Comparison of ENCODE assay signal across 1 cellular context in genomic region chr1:225607355-225607754, GRCh38.
TF ChIP-seq lines count a peak whose summit lies in the region.

No MANE protein-coding gene starts in this region.

TF ChIP-seq in HEK293, 187 proteins besides CTCF, POLR2A, EP300 and RAD21 (continued from another document and continues in another):
- TF ChIP-seq PRDM2 (tag by site-specific recombination; IDR thresholded peaks at IDR 0.05; ENCODE audit: borderline replicate concordance), result no peak
- no peak for TF ChIP-seq KLF7 (tag by site-specific recombination; IDR thresholded peaks at IDR 0.05; ENCODE audit: borderline replicate concordance)
- no peak for TF ChIP-seq ZNF596 (tag by site-specific recombination; IDR thresholded peaks at IDR 0.05)
- no peak for TF ChIP-seq ZNF514 (tag by site-specific recombination; IDR thresholded peaks at IDR 0.05)
- TF ChIP-seq ZNF580 (tag by site-specific recombination; IDR thresholded peaks at IDR 0.05), result peak; percentile 29; the same call in 1 of the 2 replicates
- TF ChIP-seq KLF1 (tag by site-specific recombination; IDR thresholded peaks at IDR 0.05), result peak; percentile 41; the same call in 1 of the 2 replicates
- no peak for TF ChIP-seq ZNF140 (tag by site-specific recombination; IDR thresholded peaks at IDR 0.05)
- TF ChIP-seq ZNF768 (tag by site-specific recombination; IDR thresholded peaks at IDR 0.05), result no peak
- no peak; the same call in 1 of the 2 replicates for TF ChIP-seq PRDM6 (tag by site-specific recombination; IDR thresholded peaks at IDR 0.05)
- no peak for TF ChIP-seq ZNF138 (tag by site-specific recombination; IDR thresholded peaks at IDR 0.05; ENCODE audit: borderline replicate concordance)
- TF ChIP-seq ZNF48 (tag by site-specific recombination; IDR thresholded peaks at IDR 0.05), result no peak
- no peak for TF ChIP-seq MEIS1 (CRISPR knock-in tag; IDR thresholded peaks at IDR 0.05; ENCODE audit: borderline replicate concordance)
- TF ChIP-seq ZNF391 (tag by site-specific recombination; IDR thresholded peaks at IDR 0.05; ENCODE audit: borderline replicate concordance, low read depth), result no peak
- TF ChIP-seq HIC1 (tag by site-specific recombination; IDR thresholded peaks at IDR 0.05), result no peak
- TF ChIP-seq ZNF530 (tag by site-specific recombination; IDR thresholded peaks at IDR 0.05; ENCODE audit: low read depth), result no peak
- TF ChIP-seq ZNF169 (tag by site-specific recombination; IDR thresholded peaks at IDR 0.05), result no peak
- TF ChIP-seq SCRT2 (tag by site-specific recombination; IDR thresholded peaks at IDR 0.05), result no peak
- TF ChIP-seq HOXA7 (CRISPR knock-in tag; IDR thresholded peaks at IDR 0.05; ENCODE audit: borderline replicate concordance), result no peak
- no peak for TF ChIP-seq KLF9 (tag by site-specific recombination; IDR thresholded peaks at IDR 0.05; ENCODE audit: low read depth)
- TF ChIP-seq ZNF362 (tag by site-specific recombination; IDR thresholded peaks at IDR 0.05), result no peak
- TF ChIP-seq ZNF175 (tag by site-specific recombination; IDR thresholded peaks at IDR 0.05), result no peak
- no peak for TF ChIP-seq TSHZ1 (tag by site-specific recombination; IDR thresholded peaks at IDR 0.05; ENCODE audit: borderline replicate concordance)
- TF ChIP-seq ZNF521 (tag by site-specific recombination; IDR thresholded peaks at IDR 0.05), result no peak
- TF ChIP-seq ZNF423 (tag by site-specific recombination; IDR thresholded peaks at IDR 0.05), result no peak
- TF ChIP-seq KLF17 (tag by site-specific recombination; IDR thresholded peaks at IDR 0.05), result peak; percentile 59; the same call in 1 of the 2 replicates
- TF ChIP-seq ZNF549 (tag by site-specific recombination; IDR thresholded peaks at IDR 0.05), result no peak
- TF ChIP-seq ZBTB21 (tag by site-specific recombination; IDR thresholded peaks at IDR 0.05), result no peak
- no peak for TF ChIP-seq PRDM4 (tag by site-specific recombination; IDR thresholded peaks at IDR 0.05)
- TF ChIP-seq ZNF157 (tag by site-specific recombination; IDR thresholded peaks at IDR 0.05), result no peak
- TF ChIP-seq ZSCAN18 (tag by site-specific recombination; IDR thresholded peaks at IDR 0.05), result no peak
- no peak for TF ChIP-seq ZNF26 (tag by site-specific recombination; IDR thresholded peaks at IDR 0.05)
- no peak for TF ChIP-seq ZNF623 (tag by site-specific recombination; IDR thresholded peaks at IDR 0.05)
- TF ChIP-seq ZNF792 (tag by site-specific recombination; IDR thresholded peaks at IDR 0.05), result no peak
- TF ChIP-seq ZNF544 (tag by site-specific recombination; IDR thresholded peaks at IDR 0.05), result no peak
- no peak for TF ChIP-seq ZNF223 (tag by site-specific recombination; IDR thresholded peaks at IDR 0.05)
- TF ChIP-seq GLIS1 (tag by site-specific recombination; IDR thresholded peaks at IDR 0.05), result peak; percentile 91
